8 cellular contexts compared by ENCODE assay signal in genomic region chr20:58888521-58889333, GRCh38. TPM values are rescaled to one million over a fixed set of nuclear protein-coding genes. Genes with fewer than 3 reads are reported as not detected.
A peak's percentile ranks its signal among the peaks of the same experiment; 100 is the strongest.
DNase-seq lines count a peak whose midpoint lies in the region; TF ChIP-seq lines count a peak whose summit lies in the region.

No MANE protein-coding gene starts in this region.

- H3K36me3 ChIP-seq in HUES6 (ENCODE audit: control insufficient read depth, insufficient read depth, low read length), result no peaks in the 10 kb centered on the region
- no peaks in the 10 kb centered on the region for H3K36me3 ChIP-seq in neural progenitor cell
- no peaks in the 10 kb centered on the region for H3K36me3 ChIP-seq in subcutaneous abdominal adipose tissue (ENCODE audit: control insufficient read depth in 5 of 5, insufficient read depth in 5 of 5, low read length in 5 of 5)

- H3K4me2 ChIP-seq in neural progenitor cell, result peak overlapping the region; percentile 90

- peaks cover 17% of the 10 kb centered on the region for H4K20me1 ChIP-seq in neural progenitor cell (ENCODE audit: low read depth)

- H3K4me3 ChIP-seq in HUES6 (ENCODE audit: low read depth, low read length), result peak overlapping the region; percentile 98
- peak overlapping the region; percentile 81 to 83 for H3K4me3 ChIP-seq in foreskin fibroblast (ENCODE audit: low read depth in 1 of 2, low read length in 2 of 2)
- peak overlapping the region; percentile 99 for H3K4me3 ChIP-seq in neural progenitor cell
- peak overlapping the region; percentile 72 to 83 (median 78) for H3K4me3 ChIP-seq in subcutaneous abdominal adipose tissue (ENCODE audit: low read depth in 1 of 5, low read length in 5 of 5)

- no peak overlapping the region for H3K27ac Mint-ChIP-seq in neural progenitor cell

- peaks cover 5% of the 10 kb centered on the region for H3K9me3 Mint-ChIP-seq in neural progenitor cell

- H3K9ac ChIP-seq in HUES6 (ENCODE audit: low read length) (peak overlapping the region; percentile 87), neural progenitor cell (peak overlapping the region; percentile 73), subcutaneous abdominal adipose tissue (ENCODE audit: low read length in 5 of 5) (peak overlapping the region in 4 of 5 donors; percentile 62 to 84 (median 71))

- H3K9me3 ChIP-seq in HUES6 (ENCODE audit: control insufficient read depth, insufficient read depth, low read depth, low read length), result no peaks in the 10 kb centered on the region
- H3K9me3 ChIP-seq in neural progenitor cell (ENCODE audit: low read depth), result no peaks in the 10 kb centered on the region
- peaks cover 0 to 4% (median 0%) of the 10 kb centered on the region in 5 donors for H3K9me3 ChIP-seq in subcutaneous abdominal adipose tissue (ENCODE audit: control insufficient read depth in 5 of 5, low read length in 5 of 5)

- H2AFZ ChIP-seq in neural progenitor cell (replicated peaks), result peak overlapping the region; percentile 77

- H3K27ac ChIP-seq in HUES6 (ENCODE audit: low read depth, low read length), result peak overlapping the region; percentile 52; the same call in 1 of the 2 replicates
- H3K27ac ChIP-seq in RWPE1, result peak overlapping the region; percentile 94
- H3K27ac ChIP-seq in neural progenitor cell, result no peak overlapping the region
- no peak overlapping the region for H3K27ac ChIP-seq in subcutaneous abdominal adipose tissue (ENCODE audit: low read depth, low read length)

- peaks cover 2% of the 10 kb centered on the region for H3K36me3 Mint-ChIP-seq in neural progenitor cell

- H3K4me3 Mint-ChIP-seq in neural progenitor cell, result peak overlapping the region; percentile 86

- TF ChIP-seq CTCF in GM20000 (IDR thresholded peaks at IDR 0.05; ENCODE audit: extremely low read depth, missing control alignments) (no peak), RWPE1 (conservative IDR thresholded peaks at IDR 0.05; ENCODE audit: low read depth) (no peak), foreskin fibroblast (IDR thresholded peaks at IDR 0.05; ENCODE audit: low read depth, low read length) (no peak), neural progenitor cell (IDR thresholded peaks at IDR 0.05) (no peak)

- POLR2A ChIA-PET in RWPE1 (lab: Yijun Ruan, JAX; ENCODE audit: low non-redundant PET), result interaction anchor here (0.6 to 1.4 kb wide), 2 partner anchors 107 to 143 kb away, joined by 3 to 4 read pairs; partner anchors contain the start of gene ATP5F1E

- peaks cover 10% of the 10 kb centered on the region for H3K27me3 Mint-ChIP-seq in neural progenitor cell (ENCODE audit: insufficient read depth, low read depth)

- H3K79me2 ChIP-seq in neural progenitor cell (ENCODE audit: low read depth), result peaks cover 49% of the 10 kb centered on the region

- DNase-seq in CD1c-positive myeloid dendritic cell (ENCODE audit: extremely low spot score) (peak; percentile 87), GM20000 (ENCODE audit: low spot score) (peak; percentile 93), RWPE1 (ENCODE audit: low spot score) (peak; percentile 95), foreskin fibroblast (peak; percentile 70 to 88), neural progenitor cell (ENCODE audit: low spot score) (peak; percentile 96)
- peak; percentile 94 for DNase-seq in activated effector memory CD4-positive, alpha-beta T cell treated with anti-CD3 and anti-CD28 coated beads, Interleukin-2, amount 50 U/mL, for 16 hours

- H3K27me3 ChIP-seq in HUES6 (ENCODE audit: control insufficient read depth, insufficient read depth, low read length) (peaks cover 6% of the 10 kb centered on the region; the same call in 1 of the 2 replicates), neural progenitor cell (peaks cover 3% of the 10 kb centered on the region), subcutaneous abdominal adipose tissue (ENCODE audit: control insufficient read depth in 5 of 5, insufficient read depth in 4 of 5, low read length in 5 of 5) (no peaks in the 10 kb centered on the region)

- CTCF ChIA-PET in RWPE1 (lab: Yijun Ruan, JAX), result interaction anchor here (1.4 kb wide), 1 partner anchor 18 kb away, joined by 4 read pairs; no protein-coding TSS in a partner anchor

- peaks cover 24% of the 10 kb centered on the region for H3F3A ChIP-seq in neural progenitor cell (ENCODE audit: low read depth)

- H3K4me1 ChIP-seq in HUES6 (ENCODE audit: control insufficient read depth, insufficient read depth, low read length) (peaks cover 9% of the 10 kb centered on the region), neural progenitor cell (peaks cover 15% of the 10 kb centered on the region), subcutaneous abdominal adipose tissue (ENCODE audit: control insufficient read depth in 5 of 5, insufficient read depth in 5 of 5, low read length in 5 of 5) (peaks cover 0 to 25% (median 19%) of the 10 kb centered on the region in 5 donors)

- H3K4me1 Mint-ChIP-seq in neural progenitor cell, result peaks cover 7% of the 10 kb centered on the region

RNA-seq across cellular contexts. Expression of gene GNAS, which starts 36.2 kb away (rescaled TPM):
- total RNA-seq in neural progenitor cell (ENCODE audit: low replicate concordance), result 794 and 973 TPM in 2 replicates

RNA-seq across cellular contexts. Expression of gene GNAS-AS1, which starts 38.0 kb away (rescaled TPM):
- 5.8 and 6.4 TPM in 2 replicates for total RNA-seq in neural progenitor cell (ENCODE audit: low replicate concordance)

Comparison
In these comparisons a context has a peak if more than half of its experiments do, and no peak if none do; other contexts are left out.
1. H3K27ac ChIP-seq: peak in HUES6 (single experiment) and RWPE1 (single experiment); none in neural progenitor cell (single experiment) and subcutaneous abdominal adipose tissue (single experiment).
2. Peak in every context shown above with its lines, with median percentiles within 50 percentile points of each other: DNase-seq, H3K4me3 ChIP-seq and H3K9ac ChIP-seq.